ENCODE assay signal across 1 cellular context in genomic region chr14:24678801-24679247, GRCh38.
TF ChIP-seq lines count a peak whose summit lies in the region.

No MANE protein-coding gene starts in this region.

TF ChIP-seq in HepG2, 621 proteins besides CTCF, POLR2A, EP300 and RAD21 (continued from another document and continues in another):
- TF ChIP-seq ZNF232 (CRISPR knock-in tag; IDR thresholded peaks at IDR 0.05; ENCODE audit: borderline replicate concordance), result peak; percentile 38; the same call in 1 of the 2 replicates
- no peak for TF ChIP-seq HDAC6 (IDR thresholded peaks at IDR 0.05; ENCODE audit: low read depth, low read length)
- TF ChIP-seq, protein P1, sequence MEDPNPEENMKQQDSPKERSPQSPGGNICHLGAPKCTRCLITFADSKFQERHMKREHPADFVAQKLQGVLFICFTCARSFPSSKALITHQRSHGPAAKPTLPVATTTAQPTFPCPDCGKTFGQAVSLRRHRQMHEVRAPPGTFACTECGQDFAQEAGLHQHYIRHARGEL (CRISPR knock-in tag; IDR thresholded peaks at IDR 0.05), result no peak
- TF ChIP-seq NCOA2 (CRISPR knock-in tag; IDR thresholded peaks at IDR 0.05), result no peak
- TF ChIP-seq ZNF556 (CRISPR knock-in tag; IDR thresholded peaks at IDR 0.05; ENCODE audit: borderline replicate concordance), result peak; percentile 58; the same call in 1 of the 2 replicates
- TF ChIP-seq, protein P2, sequence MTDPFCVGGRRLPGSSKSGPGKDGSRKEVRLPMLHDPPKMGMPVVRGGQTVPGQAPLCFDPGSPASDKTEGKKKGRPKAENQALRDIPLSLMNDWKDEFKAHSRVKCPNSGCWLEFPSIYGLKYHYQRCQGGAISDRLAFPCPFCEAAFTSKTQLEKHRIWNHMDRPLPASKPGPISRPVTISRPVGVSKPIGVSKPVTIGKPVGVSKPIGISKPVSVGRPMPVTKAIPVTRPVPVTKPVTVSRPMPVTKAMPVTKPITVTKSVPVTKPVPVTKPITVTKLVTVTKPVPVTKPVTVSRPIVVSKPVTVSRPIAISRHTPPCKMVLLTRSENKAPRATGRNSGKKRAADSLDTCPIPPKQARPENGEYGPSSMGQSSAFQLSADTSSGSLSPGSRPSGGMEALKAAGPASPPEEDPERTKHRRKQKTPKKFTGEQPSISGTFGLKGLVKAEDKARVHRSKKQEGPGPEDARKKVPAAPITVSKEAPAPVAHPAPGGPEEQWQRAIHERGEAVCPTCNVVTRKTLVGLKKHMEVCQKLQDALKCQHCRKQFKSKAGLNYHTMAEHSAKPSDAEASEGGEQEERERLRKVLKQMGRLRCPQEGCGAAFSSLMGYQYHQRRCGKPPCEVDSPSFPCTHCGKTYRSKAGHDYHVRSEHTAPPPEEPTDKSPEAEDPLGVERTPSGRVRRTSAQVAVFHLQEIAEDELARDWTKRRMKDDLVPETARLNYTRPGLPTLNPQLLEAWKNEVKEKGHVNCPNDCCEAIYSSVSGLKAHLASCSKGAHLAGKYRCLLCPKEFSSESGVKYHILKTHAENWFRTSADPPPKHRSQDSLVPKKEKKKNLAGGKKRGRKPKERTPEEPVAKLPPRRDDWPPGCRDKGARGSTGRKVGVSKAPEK (CRISPR knock-in tag; IDR thresholded peaks at IDR 0.05; ENCODE audit: borderline replicate concordance), result no peak
- no peak for TF ChIP-seq RAD51 (IDR thresholded peaks at IDR 0.05; ENCODE audit: borderline replicate concordance)
- TF ChIP-seq NR3C1 (CRISPR knock-in tag; IDR thresholded peaks at IDR 0.05), result no peak
- no peak for TF ChIP-seq THYN1 (CRISPR knock-in tag; IDR thresholded peaks at IDR 0.05; ENCODE audit: borderline replicate concordance, low read depth)
- no peak; the same call in 1 of the 2 replicates for TF ChIP-seq PHF21A (CRISPR knock-in tag; IDR thresholded peaks at IDR 0.05)
- TF ChIP-seq SUZ12 (IDR thresholded peaks at IDR 0.05; ENCODE audit: low read depth, low read length), result no peak
- TF ChIP-seq NFIC (IDR thresholded peaks at IDR 0.05; ENCODE audit: low read length), result no peak
- no peak for TF ChIP-seq TOPORS (CRISPR knock-in tag; IDR thresholded peaks at IDR 0.05)
- 0 out of 2 replicates have a peak, but pooled peaks have one; percentile 49 for TF ChIP-seq ZFP37 (CRISPR knock-in tag; IDR thresholded peaks at IDR 0.05; ENCODE audit: borderline replicate concordance)
- peak; percentile 59 for TF ChIP-seq FOSL2 (CRISPR knock-in tag; IDR thresholded peaks at IDR 0.05)
- no peak for TF ChIP-seq HHEX (CRISPR knock-in tag; IDR thresholded peaks at IDR 0.05)
- TF ChIP-seq DDIT3 (CRISPR knock-in tag; IDR thresholded peaks at IDR 0.05), result no peak
- TF ChIP-seq GTF3A (CRISPR knock-in tag; conservative IDR thresholded peaks at IDR 0.05), result no peak
- TF ChIP-seq, protein P3, sequence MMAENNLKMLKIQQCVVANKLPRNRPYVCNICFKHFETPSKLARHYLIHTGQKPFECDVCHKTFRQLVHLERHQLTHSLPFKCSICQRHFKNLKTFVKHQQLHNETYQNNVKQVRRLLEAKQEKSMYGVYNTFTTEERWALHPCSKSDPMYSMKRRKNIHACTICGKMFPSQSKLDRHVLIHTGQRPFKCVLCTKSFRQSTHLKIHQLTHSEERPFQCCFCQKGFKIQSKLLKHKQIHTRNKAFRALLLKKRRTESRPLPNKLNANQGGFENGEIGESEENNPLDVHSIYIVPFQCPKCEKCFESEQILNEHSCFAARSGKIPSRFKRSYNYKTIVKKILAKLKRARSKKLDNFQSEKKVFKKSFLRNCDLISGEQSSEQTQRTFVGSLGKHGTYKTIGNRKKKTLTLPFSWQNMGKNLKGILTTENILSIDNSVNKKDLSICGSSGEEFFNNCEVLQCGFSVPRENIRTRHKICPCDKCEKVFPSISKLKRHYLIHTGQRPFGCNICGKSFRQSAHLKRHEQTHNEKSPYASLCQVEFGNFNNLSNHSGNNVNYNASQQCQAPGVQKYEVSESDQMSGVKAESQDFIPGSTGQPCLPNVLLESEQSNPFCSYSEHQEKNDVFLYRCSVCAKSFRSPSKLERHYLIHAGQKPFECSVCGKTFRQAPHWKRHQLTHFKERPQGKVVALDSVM (CRISPR knock-in tag; IDR thresholded peaks at IDR 0.05), result no peak
- no peak for TF ChIP-seq NCOA1 (CRISPR knock-in tag; IDR thresholded peaks at IDR 0.05)
- TF ChIP-seq ZNF569 (CRISPR knock-in tag; IDR thresholded peaks at IDR 0.05; ENCODE audit: borderline replicate concordance), result no peak
- TF ChIP-seq SKI (IDR thresholded peaks at IDR 0.05; ENCODE audit: partially characterized antibody), result peak; percentile 98
- no peak for TF ChIP-seq SCMH1 (CRISPR knock-in tag; IDR thresholded peaks at IDR 0.05; ENCODE audit: borderline replicate concordance)
- no peak for TF ChIP-seq ZNF780A (CRISPR knock-in tag; IDR thresholded peaks at IDR 0.05)
- peak; percentile 65 for TF ChIP-seq PHF5A (CRISPR knock-in tag; IDR thresholded peaks at IDR 0.05; ENCODE audit: low read depth, unreplicated experiment)
- no peak for TF ChIP-seq CEBPZ (IDR thresholded peaks at IDR 0.05; ENCODE audit: low read length)
- TF ChIP-seq TRIM24 (CRISPR knock-in tag; IDR thresholded peaks at IDR 0.05), result no peak
- peak; percentile 77 for TF ChIP-seq ELF3 (CRISPR knock-in tag; IDR thresholded peaks at IDR 0.05)
- no peak for TF ChIP-seq RERE (CRISPR knock-in tag; IDR thresholded peaks at IDR 0.05; ENCODE audit: low read depth)
- TF ChIP-seq ZNF354B (CRISPR knock-in tag; IDR thresholded peaks at IDR 0.05), result no peak
- TF ChIP-seq, protein P4, sequence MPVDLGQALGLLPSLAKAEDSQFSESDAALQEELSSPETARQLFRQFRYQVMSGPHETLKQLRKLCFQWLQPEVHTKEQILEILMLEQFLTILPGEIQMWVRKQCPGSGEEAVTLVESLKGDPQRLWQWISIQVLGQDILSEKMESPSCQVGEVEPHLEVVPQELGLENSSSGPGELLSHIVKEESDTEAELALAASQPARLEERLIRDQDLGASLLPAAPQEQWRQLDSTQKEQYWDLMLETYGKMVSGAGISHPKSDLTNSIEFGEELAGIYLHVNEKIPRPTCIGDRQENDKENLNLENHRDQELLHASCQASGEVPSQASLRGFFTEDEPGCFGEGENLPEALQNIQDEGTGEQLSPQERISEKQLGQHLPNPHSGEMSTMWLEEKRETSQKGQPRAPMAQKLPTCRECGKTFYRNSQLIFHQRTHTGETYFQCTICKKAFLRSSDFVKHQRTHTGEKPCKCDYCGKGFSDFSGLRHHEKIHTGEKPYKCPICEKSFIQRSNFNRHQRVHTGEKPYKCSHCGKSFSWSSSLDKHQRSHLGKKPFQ (CRISPR knock-in tag; IDR thresholded peaks at IDR 0.05; ENCODE audit: insufficient replicate concordance), result no peak
- no peak for TF ChIP-seq NFE2L2 (IDR thresholded peaks at IDR 0.05; ENCODE audit: low read length)
- no peak for TF ChIP-seq HNRNPK (IDR thresholded peaks at IDR 0.05; ENCODE audit: low read depth, low read length, poor library complexity, severe bottlenecking)
- peak; percentile 88 for TF ChIP-seq IRF2 (CRISPR knock-in tag; IDR thresholded peaks at IDR 0.05)
- TF ChIP-seq ZNF746 (CRISPR knock-in tag; IDR thresholded peaks at IDR 0.05), result no peak
- no peak for TF ChIP-seq ZNF468 (CRISPR knock-in tag; IDR thresholded peaks at IDR 0.05)
- TF ChIP-seq, protein P5, sequence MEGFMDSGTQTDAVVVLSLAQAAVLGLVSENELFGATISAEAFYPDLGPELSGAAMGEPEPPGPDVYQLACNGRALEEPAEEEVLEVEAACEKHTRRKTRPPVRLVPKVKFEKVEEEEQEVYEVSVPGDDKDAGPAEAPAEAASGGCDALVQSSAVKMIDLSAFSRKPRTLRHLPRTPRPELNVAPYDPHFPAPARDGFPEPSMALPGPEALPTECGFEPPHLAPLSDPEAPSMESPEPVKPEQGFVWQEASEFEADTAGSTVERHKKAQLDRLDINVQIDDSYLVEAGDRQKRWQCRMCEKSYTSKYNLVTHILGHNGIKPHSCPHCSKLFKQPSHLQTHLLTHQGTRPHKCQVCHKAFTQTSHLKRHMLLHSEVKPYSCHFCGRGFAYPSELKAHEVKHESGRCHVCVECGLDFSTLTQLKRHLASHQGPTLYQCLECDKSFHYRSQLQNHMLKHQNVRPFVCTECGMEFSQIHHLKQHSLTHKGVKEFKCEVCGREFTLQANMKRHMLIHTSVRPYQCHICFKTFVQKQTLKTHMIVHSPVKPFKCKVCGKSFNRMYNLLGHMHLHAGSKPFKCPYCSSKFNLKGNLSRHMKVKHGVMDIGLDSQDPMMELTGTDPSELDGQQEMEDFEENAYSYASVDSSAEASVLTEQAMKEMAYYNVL (CRISPR knock-in tag; IDR thresholded peaks at IDR 0.05; ENCODE audit: borderline replicate concordance), result peak; percentile 57; the same call in 1 of the 2 replicates
- TF ChIP-seq TAF15 (IDR thresholded peaks at IDR 0.05; ENCODE audit: low read depth, low read length, poor library complexity, severe bottlenecking), result no peak
- TF ChIP-seq ZNF782 (CRISPR knock-in tag; IDR thresholded peaks at IDR 0.05; ENCODE audit: borderline replicate concordance), result no peak
- no peak for TF ChIP-seq ZNF101 (CRISPR knock-in tag; IDR thresholded peaks at IDR 0.05; ENCODE audit: borderline replicate concordance, low read depth)
- no peak for TF ChIP-seq POLR2AphosphoS5 (IDR thresholded peaks at IDR 0.05; ENCODE audit: low read depth, low read length)
- 0 out of 2 replicates have a peak, but pooled peaks have one; percentile 28 for TF ChIP-seq ZNF644 (CRISPR knock-in tag; IDR thresholded peaks at IDR 0.05; ENCODE audit: low read depth)
- no peak for TF ChIP-seq GABPA (IDR thresholded peaks at IDR 0.05; ENCODE audit: low read depth, low read length)
- TF ChIP-seq GABPA (CRISPR knock-in tag; IDR thresholded peaks at IDR 0.05; ENCODE audit: low read depth), result peak; percentile 51; the same call in 1 of the 2 replicates
- no peak for TF ChIP-seq ZBTB42 (CRISPR knock-in tag; IDR thresholded peaks at IDR 0.05)
- no peak for TF ChIP-seq FOXC1 (CRISPR knock-in tag; IDR thresholded peaks at IDR 0.05; ENCODE audit: borderline replicate concordance)
- TF ChIP-seq MAFK (conservative IDR thresholded peaks at IDR 0.05 in 1 of 2, IDR thresholded peaks at IDR 0.05 in 1 of 2; ENCODE audit: low read length in 2 of 2), result no peak
- TF ChIP-seq MAZ (IDR thresholded peaks at IDR 0.05; ENCODE audit: borderline replicate concordance, low read depth, low read length), result 0 out of 2 replicates have a peak, but pooled peaks have one; percentile 28
- no peak for TF ChIP-seq MAZ (CRISPR knock-in tag; IDR thresholded peaks at IDR 0.05; ENCODE audit: low read depth)
